Comparison of ENCODE assay signal across 1 cellular context in the genomic region with DNA sequence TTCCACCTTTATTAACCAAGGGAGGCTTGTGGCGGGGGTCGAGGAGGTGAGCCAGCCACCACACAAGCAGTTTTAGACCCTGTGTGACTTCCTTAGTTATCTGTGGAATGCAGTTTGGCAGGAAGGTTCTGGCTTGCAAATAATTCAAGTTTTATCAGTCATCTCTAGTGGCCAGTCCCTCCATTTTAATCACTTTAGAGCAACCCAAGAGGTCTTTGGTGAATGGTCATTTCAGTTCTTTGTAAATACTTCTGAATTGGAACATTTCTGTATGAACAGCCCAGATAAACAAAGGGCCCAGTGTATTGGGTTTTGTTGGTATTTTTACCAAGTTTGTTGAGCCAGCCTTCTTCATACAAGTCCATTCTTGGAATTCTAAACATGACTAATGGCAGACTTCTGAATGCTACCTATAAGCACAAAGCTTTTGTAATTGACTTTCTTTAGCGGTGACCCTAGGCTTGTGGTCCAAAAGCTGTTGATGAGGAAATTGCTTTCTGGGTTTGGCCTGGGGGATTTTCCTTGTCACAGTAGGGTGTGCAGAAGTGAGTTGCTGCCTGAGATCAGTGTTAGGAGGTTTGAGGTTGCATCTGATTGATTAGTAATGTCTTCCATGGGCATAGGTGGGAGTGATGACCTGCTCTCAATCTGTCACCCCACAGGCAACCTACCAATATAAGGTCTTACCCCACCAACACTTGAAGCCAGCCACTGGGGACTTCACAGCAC.
A peak's percentile ranks its signal among the peaks of the same experiment; 100 is the strongest.
TF ChIP-seq lines count a peak whose summit lies in the region.

No MANE protein-coding gene starts in this region.

TF ChIP-seq in GM12878, 131 proteins besides CTCF, POLR2A, EP300 and RAD21 (continued from another document and continues in another):
- TF ChIP-seq, protein P1, sequence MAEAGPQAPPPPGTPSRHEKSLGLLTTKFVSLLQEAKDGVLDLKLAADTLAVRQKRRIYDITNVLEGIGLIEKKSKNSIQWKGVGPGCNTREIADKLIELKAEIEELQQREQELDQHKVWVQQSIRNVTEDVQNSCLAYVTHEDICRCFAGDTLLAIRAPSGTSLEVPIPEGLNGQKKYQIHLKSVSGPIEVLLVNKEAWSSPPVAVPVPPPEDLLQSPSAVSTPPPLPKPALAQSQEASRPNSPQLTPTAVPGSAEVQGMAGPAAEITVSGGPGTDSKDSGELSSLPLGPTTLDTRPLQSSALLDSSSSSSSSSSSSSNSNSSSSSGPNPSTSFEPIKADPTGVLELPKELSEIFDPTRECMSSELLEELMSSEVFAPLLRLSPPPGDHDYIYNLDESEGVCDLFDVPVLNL (IDR thresholded peaks at IDR 0.05; ENCODE audit: low read depth, low read length): no peak
- no peak for TF ChIP-seq KLF5 (IDR thresholded peaks at IDR 0.05; ENCODE audit: partially characterized antibody)
- TF ChIP-seq POU2F2 (IDR thresholded peaks at IDR 0.05; ENCODE audit: borderline replicate concordance, low read depth, low read length): no peak
- TF ChIP-seq, protein P2, sequence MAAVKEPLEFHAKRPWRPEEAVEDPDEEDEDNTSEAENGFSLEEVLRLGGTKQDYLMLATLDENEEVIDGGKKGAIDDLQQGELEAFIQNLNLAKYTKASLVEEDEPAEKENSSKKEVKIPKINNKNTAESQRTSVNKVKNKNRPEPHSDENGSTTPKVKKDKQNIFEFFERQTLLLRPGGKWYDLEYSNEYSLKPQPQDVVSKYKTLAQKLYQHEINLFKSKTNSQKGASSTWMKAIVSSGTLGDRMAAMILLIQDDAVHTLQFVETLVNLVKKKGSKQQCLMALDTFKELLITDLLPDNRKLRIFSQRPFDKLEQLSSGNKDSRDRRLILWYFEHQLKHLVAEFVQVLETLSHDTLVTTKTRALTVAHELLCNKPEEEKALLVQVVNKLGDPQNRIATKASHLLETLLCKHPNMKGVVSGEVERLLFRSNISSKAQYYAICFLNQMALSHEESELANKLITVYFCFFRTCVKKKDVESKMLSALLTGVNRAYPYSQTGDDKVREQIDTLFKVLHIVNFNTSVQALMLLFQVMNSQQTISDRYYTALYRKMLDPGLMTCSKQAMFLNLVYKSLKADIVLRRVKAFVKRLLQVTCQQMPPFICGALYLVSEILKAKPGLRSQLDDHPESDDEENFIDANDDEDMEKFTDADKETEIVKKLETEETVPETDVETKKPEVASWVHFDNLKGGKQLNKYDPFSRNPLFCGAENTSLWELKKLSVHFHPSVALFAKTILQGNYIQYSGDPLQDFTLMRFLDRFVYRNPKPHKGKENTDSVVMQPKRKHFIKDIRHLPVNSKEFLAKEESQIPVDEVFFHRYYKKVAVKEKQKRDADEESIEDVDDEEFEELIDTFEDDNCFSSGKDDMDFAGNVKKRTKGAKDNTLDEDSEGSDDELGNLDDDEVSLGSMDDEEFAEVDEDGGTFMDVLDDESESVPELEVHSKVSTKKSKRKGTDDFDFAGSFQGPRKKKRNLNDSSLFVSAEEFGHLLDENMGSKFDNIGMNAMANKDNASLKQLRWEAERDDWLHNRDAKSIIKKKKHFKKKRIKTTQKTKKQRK (IDR thresholded peaks at IDR 0.05; ENCODE audit: low read depth, low read length): no peak
- TF ChIP-seq POLR2AphosphoS5 (IDR thresholded peaks at IDR 0.05; ENCODE audit: low read length): no peak
- no peak for TF ChIP-seq MYB (IDR thresholded peaks at IDR 0.05; ENCODE audit: borderline replicate concordance, low read depth, low read length)
- TF ChIP-seq, protein P3, sequence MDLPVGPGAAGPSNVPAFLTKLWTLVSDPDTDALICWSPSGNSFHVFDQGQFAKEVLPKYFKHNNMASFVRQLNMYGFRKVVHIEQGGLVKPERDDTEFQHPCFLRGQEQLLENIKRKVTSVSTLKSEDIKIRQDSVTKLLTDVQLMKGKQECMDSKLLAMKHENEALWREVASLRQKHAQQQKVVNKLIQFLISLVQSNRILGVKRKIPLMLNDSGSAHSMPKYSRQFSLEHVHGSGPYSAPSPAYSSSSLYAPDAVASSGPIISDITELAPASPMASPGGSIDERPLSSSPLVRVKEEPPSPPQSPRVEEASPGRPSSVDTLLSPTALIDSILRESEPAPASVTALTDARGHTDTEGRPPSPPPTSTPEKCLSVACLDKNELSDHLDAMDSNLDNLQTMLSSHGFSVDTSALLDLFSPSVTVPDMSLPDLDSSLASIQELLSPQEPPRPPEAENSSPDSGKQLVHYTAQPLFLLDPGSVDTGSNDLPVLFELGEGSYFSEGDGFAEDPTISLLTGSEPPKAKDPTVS (IDR thresholded peaks at IDR 0.05; ENCODE audit: low read depth, low read length): no peak
- TF ChIP-seq ESRRA (IDR thresholded peaks at IDR 0.05; ENCODE audit: low read length): no peak
- no peak for TF ChIP-seq NFXL1 (IDR thresholded peaks at IDR 0.05; ENCODE audit: borderline replicate concordance)
- TF ChIP-seq, protein P4, sequence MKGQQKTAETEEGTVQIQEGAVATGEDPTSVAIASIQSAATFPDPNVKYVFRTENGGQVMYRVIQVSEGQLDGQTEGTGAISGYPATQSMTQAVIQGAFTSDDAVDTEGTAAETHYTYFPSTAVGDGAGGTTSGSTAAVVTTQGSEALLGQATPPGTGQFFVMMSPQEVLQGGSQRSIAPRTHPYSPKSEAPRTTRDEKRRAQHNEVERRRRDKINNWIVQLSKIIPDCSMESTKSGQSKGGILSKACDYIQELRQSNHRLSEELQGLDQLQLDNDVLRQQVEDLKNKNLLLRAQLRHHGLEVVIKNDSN (IDR thresholded peaks at IDR 0.05; ENCODE audit: borderline replicate concordance, extremely low read length, insufficient read depth, low read depth, low read length): no peak
- TF ChIP-seq, protein P5, sequence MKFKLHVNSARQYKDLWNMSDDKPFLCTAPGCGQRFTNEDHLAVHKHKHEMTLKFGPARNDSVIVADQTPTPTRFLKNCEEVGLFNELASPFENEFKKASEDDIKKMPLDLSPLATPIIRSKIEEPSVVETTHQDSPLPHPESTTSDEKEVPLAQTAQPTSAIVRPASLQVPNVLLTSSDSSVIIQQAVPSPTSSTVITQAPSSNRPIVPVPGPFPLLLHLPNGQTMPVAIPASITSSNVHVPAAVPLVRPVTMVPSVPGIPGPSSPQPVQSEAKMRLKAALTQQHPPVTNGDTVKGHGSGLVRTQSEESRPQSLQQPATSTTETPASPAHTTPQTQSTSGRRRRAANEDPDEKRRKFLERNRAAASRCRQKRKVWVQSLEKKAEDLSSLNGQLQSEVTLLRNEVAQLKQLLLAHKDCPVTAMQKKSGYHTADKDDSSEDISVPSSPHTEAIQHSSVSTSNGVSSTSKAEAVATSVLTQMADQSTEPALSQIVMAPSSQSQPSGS (IDR thresholded peaks at IDR 0.05; ENCODE audit: low read length): no peak; the same call in 1 of the 2 replicates
- TF ChIP-seq, protein P6, sequence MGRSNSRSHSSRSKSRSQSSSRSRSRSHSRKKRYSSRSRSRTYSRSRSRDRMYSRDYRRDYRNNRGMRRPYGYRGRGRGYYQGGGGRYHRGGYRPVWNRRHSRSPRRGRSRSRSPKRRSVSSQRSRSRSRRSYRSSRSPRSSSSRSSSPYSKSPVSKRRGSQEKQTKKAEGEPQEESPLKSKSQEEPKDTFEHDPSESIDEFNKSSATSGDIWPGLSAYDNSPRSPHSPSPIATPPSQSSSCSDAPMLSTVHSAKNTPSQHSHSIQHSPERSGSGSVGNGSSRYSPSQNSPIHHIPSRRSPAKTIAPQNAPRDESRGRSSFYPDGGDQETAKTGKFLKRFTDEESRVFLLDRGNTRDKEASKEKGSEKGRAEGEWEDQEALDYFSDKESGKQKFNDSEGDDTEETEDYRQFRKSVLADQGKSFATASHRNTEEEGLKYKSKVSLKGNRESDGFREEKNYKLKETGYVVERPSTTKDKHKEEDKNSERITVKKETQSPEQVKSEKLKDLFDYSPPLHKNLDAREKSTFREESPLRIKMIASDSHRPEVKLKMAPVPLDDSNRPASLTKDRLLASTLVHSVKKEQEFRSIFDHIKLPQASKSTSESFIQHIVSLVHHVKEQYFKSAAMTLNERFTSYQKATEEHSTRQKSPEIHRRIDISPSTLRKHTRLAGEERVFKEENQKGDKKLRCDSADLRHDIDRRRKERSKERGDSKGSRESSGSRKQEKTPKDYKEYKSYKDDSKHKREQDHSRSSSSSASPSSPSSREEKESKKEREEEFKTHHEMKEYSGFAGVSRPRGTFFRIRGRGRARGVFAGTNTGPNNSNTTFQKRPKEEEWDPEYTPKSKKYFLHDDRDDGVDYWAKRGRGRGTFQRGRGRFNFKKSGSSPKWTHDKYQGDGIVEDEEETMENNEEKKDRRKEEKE (IDR thresholded peaks at IDR 0.05): no peak
- TF ChIP-seq, protein P7, sequence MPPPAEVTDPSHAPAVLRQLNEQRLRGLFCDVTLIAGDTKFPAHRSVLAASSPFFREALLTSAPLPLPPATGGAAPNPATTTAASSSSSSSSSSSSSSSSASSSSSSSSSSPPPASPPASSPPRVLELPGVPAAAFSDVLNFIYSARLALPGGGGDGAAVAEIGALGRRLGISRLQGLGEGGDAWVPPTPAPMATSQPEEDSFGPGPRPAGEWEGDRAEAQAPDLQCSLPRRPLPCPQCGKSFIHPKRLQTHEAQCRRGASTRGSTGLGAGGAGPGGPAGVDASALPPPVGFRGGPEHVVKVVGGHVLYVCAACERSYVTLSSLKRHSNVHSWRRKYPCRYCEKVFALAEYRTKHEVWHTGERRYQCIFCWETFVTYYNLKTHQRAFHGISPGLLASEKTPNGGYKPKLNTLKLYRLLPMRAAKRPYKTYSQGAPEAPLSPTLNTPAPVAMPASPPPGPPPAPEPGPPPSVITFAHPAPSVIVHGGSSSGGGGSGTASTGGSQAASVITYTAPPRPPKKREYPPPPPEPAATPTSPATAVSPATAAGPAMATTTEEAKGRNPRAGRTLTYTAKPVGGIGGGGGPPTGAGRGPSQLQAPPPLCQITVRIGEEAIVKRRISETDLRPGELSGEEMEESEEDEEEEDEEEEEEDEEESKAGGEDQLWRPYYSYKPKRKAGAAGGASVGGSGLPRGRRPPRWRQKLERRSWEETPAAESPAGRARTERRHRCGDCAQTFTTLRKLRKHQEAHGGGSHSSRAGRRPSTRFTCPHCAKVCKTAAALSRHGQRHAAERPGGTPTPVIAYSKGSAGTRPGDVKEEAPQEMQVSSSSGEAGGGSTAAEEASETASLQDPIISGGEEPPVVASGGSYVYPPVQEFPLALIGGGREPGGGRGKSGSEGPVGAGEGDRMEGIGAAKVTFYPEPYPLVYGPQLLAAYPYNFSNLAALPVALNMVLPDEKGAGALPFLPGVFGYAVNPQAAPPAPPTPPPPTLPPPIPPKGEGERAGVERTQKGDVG (CRISPR knock-in tag; IDR thresholded peaks at IDR 0.05): no peak
- TF ChIP-seq SIX5 (IDR thresholded peaks at IDR 0.05; ENCODE audit: low read depth, low read length, severe bottlenecking): no peak
- 0 out of 2 replicates have a peak, but pooled peaks have one; percentile 14 for TF ChIP-seq CREM (IDR thresholded peaks at IDR 0.05; ENCODE audit: low read depth)
- TF ChIP-seq NR2C1 (IDR thresholded peaks at IDR 0.05): 0 out of 2 replicates have a peak, but pooled peaks have one; percentile 14
- TF ChIP-seq SP1 (IDR thresholded peaks at IDR 0.05; ENCODE audit: low read depth, low read length): no peak
- no peak for TF ChIP-seq RCOR1 (conservative IDR thresholded peaks at IDR 0.05; ENCODE audit: low read depth, low read length)
- no peak for TF ChIP-seq SMAD5 (IDR thresholded peaks at IDR 0.05; ENCODE audit: low read depth)
- TF ChIP-seq ZBED1 (IDR thresholded peaks at IDR 0.05; ENCODE audit: borderline replicate concordance): no peak
- no peak for TF ChIP-seq MEF2A (IDR thresholded peaks at IDR 0.05; ENCODE audit: insufficient read depth, low read depth, low read length)
- no peak for TF ChIP-seq SMAD1 (IDR thresholded peaks at IDR 0.05; ENCODE audit: low read depth, partially characterized antibody)
- TF ChIP-seq NRF1 (conservative IDR thresholded peaks at IDR 0.05; ENCODE audit: low read depth, low read length): no peak
- TF ChIP-seq BACH1 (IDR thresholded peaks at IDR 0.05; ENCODE audit: borderline replicate concordance): no peak
- TF ChIP-seq HCFC1 (IDR thresholded peaks at IDR 0.05; ENCODE audit: low read length): no peak
- TF ChIP-seq, protein P8, sequence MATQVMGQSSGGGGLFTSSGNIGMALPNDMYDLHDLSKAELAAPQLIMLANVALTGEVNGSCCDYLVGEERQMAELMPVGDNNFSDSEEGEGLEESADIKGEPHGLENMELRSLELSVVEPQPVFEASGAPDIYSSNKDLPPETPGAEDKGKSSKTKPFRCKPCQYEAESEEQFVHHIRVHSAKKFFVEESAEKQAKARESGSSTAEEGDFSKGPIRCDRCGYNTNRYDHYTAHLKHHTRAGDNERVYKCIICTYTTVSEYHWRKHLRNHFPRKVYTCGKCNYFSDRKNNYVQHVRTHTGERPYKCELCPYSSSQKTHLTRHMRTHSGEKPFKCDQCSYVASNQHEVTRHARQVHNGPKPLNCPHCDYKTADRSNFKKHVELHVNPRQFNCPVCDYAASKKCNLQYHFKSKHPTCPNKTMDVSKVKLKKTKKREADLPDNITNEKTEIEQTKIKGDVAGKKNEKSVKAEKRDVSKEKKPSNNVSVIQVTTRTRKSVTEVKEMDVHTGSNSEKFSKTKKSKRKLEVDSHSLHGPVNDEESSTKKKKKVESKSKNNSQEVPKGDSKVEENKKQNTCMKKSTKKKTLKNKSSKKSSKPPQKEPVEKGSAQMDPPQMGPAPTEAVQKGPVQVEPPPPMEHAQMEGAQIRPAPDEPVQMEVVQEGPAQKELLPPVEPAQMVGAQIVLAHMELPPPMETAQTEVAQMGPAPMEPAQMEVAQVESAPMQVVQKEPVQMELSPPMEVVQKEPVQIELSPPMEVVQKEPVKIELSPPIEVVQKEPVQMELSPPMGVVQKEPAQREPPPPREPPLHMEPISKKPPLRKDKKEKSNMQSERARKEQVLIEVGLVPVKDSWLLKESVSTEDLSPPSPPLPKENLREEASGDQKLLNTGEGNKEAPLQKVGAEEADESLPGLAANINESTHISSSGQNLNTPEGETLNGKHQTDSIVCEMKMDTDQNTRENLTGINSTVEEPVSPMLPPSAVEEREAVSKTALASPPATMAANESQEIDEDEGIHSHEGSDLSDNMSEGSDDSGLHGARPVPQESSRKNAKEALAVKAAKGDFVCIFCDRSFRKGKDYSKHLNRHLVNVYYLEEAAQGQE (IDR thresholded peaks at IDR 0.05; ENCODE audit: low read depth, low read length): no peak
- TF ChIP-seq, protein P9, sequence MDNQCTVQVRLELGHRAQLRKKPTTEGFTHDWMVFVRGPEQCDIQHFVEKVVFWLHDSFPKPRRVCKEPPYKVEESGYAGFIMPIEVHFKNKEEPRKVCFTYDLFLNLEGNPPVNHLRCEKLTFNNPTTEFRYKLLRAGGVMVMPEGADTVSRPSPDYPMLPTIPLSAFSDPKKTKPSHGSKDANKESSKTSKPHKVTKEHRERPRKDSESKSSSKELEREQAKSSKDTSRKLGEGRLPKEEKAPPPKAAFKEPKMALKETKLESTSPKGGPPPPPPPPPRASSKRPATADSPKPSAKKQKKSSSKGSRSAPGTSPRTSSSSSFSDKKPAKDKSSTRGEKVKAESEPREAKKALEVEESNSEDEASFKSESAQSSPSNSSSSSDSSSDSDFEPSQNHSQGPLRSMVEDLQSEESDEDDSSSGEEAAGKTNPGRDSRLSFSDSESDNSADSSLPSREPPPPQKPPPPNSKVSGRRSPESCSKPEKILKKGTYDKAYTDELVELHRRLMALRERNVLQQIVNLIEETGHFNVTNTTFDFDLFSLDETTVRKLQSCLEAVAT (IDR thresholded peaks at IDR 0.05): peak; percentile 100
